10 cellular contexts compared by ENCODE assay signal in genomic region chr13:48448963-48449614, GRCh38. TPM values are rescaled to one million over a fixed set of nuclear protein-coding genes. Genes with fewer than 3 reads are reported as not detected.
A peak's percentile ranks its signal among the peaks of the same experiment; 100 is the strongest.
DNase-seq lines count a peak whose midpoint lies in the region; ATAC-seq, FAIRE-seq and TF ChIP-seq lines count a peak whose summit lies in the region.
"Had no signal": no experiment of that assay in that cellular context is flagged by ENCODE, and none has a peak within 500 bp of the region (broad histone marks: within the 10 kb centered on the region; RNA-seq: fewer than 3 reads in every experiment).

No MANE protein-coding gene starts in this region.

- H3K4me1 Mint-ChIP-seq in activated T-helper 2 cell treated with anti-CD3 and anti-CD28 coated beads, Interferon-gamma antibody, Interleukin-2, Interleukin-4, amounts not matched to agents 10 μg/mL and 5 μg/mL and 100 μg/mL, durations not matched to agents 14 hours and 24 hours and 36 hours (ENCODE audit: low read depth) = peaks cover 34% of the 10 kb centered on the region
- peaks cover 24 to 26% of the 10 kb centered on the region in 2 donors for H3K4me1 Mint-ChIP-seq in immature natural killer cell

- BruUV-seq in A673 (replicated peaks; lab: Mats Ljungman, UMichigan) = no TSS peak

- DNase-seq in A673 (ENCODE audit: low spot score) (peak; percentile 39), GM12891 (ENCODE audit: insufficient read length, low spot score) (no peak), immature natural killer cell (no peak), DMS153 treated with DMSO at 0.1 percent for 48 hours (lab: John Stamatoyannopoulos, UW; ENCODE audit: unreplicated experiment) (no peak)
- no peak for DNase-seq in activated T-helper 2 cell treated with anti-CD3 and anti-CD28 coated beads, Interferon-gamma antibody, Interleukin-2, Interleukin-4, amounts not matched to agents 10 μg/mL and 5 μg/mL and 100 μg/mL, durations not matched to agents 14 hours and 24 hours and 36 hours (ENCODE audit: low spot score)
- DNase-seq: endodermal cell had no signal

- ATAC-seq in HG02678 (IDR thresholded peaks at IDR 0.05; ENCODE audit: unreplicated experiment) (no peak), HG02840 (IDR thresholded peaks at IDR 0.05; ENCODE audit: low FRiP score, unreplicated experiment) (no peak), HG03175 (IDR thresholded peaks at IDR 0.05; ENCODE audit: unreplicated experiment) (no peak)

- CTCF ChIA-PET in A673 (lab: Charles Lee) = no interaction called here

- peaks cover 5% of the 10 kb centered on the region for H3K9me3 ChIP-seq in A673 (ENCODE audit: low read depth, low read length, poor library complexity, severe bottlenecking)

- no peaks in the 10 kb centered on the region for H3K27me3 ChIP-seq in A673 (replicated peaks; ENCODE audit: insufficient read depth, low read depth, low read length, poor library complexity)

- H3K27ac Mint-ChIP-seq in activated T-helper 2 cell treated with anti-CD3 and anti-CD28 coated beads, Interferon-gamma antibody, Interleukin-2, Interleukin-4, amounts not matched to agents 10 μg/mL and 5 μg/mL and 100 μg/mL, durations not matched to agents 14 hours and 24 hours and 36 hours = no peak overlapping the region
- peak overlapping the region; percentile 23 to 61 (median 26) for H3K27ac Mint-ChIP-seq in immature natural killer cell
- H3K27ac Mint-ChIP-seq: endodermal cell; stimulated activated effector memory CD8-positive, alpha-beta T cell treated with anti-CD3 and anti-CD28 coated beads, Interleukin-12 subunit alpha, Interleukin-12 subunit beta, amount 100 ng/mL, for 72 hours had no signal

- H3K9me3 Mint-ChIP-seq in activated T-helper 2 cell treated with anti-CD3 and anti-CD28 coated beads, Interferon-gamma antibody, Interleukin-2, Interleukin-4, amounts not matched to agents 10 μg/mL and 5 μg/mL and 100 μg/mL, durations not matched to agents 14 hours and 24 hours and 36 hours = peaks cover 36% of the 10 kb centered on the region
- H3K9me3 Mint-ChIP-seq in immature natural killer cell = peaks cover 3 to 18% (median 15%) of the 10 kb centered on the region in 6 donors

- H3K36me3 Mint-ChIP-seq in activated T-helper 2 cell treated with anti-CD3 and anti-CD28 coated beads, Interferon-gamma antibody, Interleukin-2, Interleukin-4, amounts not matched to agents 10 μg/mL and 5 μg/mL and 100 μg/mL, durations not matched to agents 14 hours and 24 hours and 36 hours (ENCODE audit: low read depth) = peaks cover 54% of the 10 kb centered on the region
- peaks cover 19 to 33% (median 31%) of the 10 kb centered on the region in 3 donors for H3K36me3 Mint-ChIP-seq in immature natural killer cell

- no peak overlapping the region for H3K4me3 ChIP-seq in A673 (ENCODE audit: low read depth, low read length, poor library complexity, severe bottlenecking)

- intact Hi-C loops in A673 (cut with micrococcal nuclease; ENCODE audit: unreplicated experiment) = no loop called here
- intact Hi-C loops in activated T-helper 2 cell treated with anti-CD3 and anti-CD28 coated beads, Interferon-gamma antibody, Interleukin-2, Interleukin-4, amounts not matched to agents 10 μg/mL and 5 μg/mL and 100 μg/mL, durations not matched to agents 14 hours and 24 hours and 36 hours (cut with micrococcal nuclease) = loop anchor here (2.0 to 5.0 kb wide), 2 partner anchors 46 to 48 kb away; no protein-coding TSS in a partner anchor

- no peak for TF ChIP-seq POLR2A in GM12891 (IDR thresholded peaks at IDR 0.05; ENCODE audit: low read depth, low read length)

- POLR2A ChIA-PET in A673 (lab: Charles Lee; ENCODE audit: low non-redundant PET) = interaction anchor here (0.7 kb wide), 1 partner anchor 347 kb away, joined by 3 read pairs; no protein-coding TSS in a partner anchor

- no peaks in the 10 kb centered on the region for H3K36me3 ChIP-seq in A673 (ENCODE audit: insufficient read depth, low read length, poor library complexity, severe bottlenecking)

- no peak overlapping the region for H3K27ac ChIP-seq in A673 (ENCODE audit: low read depth, low read length, poor library complexity, severe bottlenecking)

- peak overlapping the region; percentile 20 for H3K4me3 Mint-ChIP-seq in activated T-helper 2 cell treated with anti-CD3 and anti-CD28 coated beads, Interferon-gamma antibody, Interleukin-2, Interleukin-4, amounts not matched to agents 10 μg/mL and 5 μg/mL and 100 μg/mL, durations not matched to agents 14 hours and 24 hours and 36 hours (ENCODE audit: low read depth)
- peak overlapping the region; percentile 71 to 84 (median 78) for H3K4me3 Mint-ChIP-seq in immature natural killer cell
- H3K4me3 Mint-ChIP-seq: endodermal cell; stimulated activated effector memory CD8-positive, alpha-beta T cell treated with anti-CD3 and anti-CD28 coated beads, Interleukin-12 subunit alpha, Interleukin-12 subunit beta, amount 100 ng/mL, for 72 hours had no signal

- H3K27me3 Mint-ChIP-seq in activated T-helper 2 cell treated with anti-CD3 and anti-CD28 coated beads, Interferon-gamma antibody, Interleukin-2, Interleukin-4, amounts not matched to agents 10 μg/mL and 5 μg/mL and 100 μg/mL, durations not matched to agents 14 hours and 24 hours and 36 hours (ENCODE audit: low read depth) = no peaks in the 10 kb centered on the region
- peaks cover 0 to 6% (median 2%) of the 10 kb centered on the region in 3 donors for H3K27me3 Mint-ChIP-seq in immature natural killer cell (ENCODE audit: low read depth in 3 of 3)

- no peaks in the 10 kb centered on the region for H3K4me1 ChIP-seq in A673 (ENCODE audit: insufficient read depth, low read length, poor library complexity, severe bottlenecking)

- FAIRE-seq in GM12891 (lab: Jason Lieb, UNC) = peak; percentile 50

- no peak for TF ChIP-seq CTCF in A673 (conservative IDR thresholded peaks at IDR 0.05; ENCODE audit: low read depth, low read length)

TF ChIP-seq in GM12891, 5 proteins besides CTCF, POLR2A, EP300 and RAD21:
- TF ChIP-seq POLR2AphosphoS5 (IDR thresholded peaks at IDR 0.05; ENCODE audit: low read depth, low read length) (no peak), POU2F2 (IDR thresholded peaks at IDR 0.05; ENCODE audit: low read depth, low read length) (no peak), SPI1 (IDR thresholded peaks at IDR 0.05; ENCODE audit: low read depth, low read length) (no peak), TAF1 (IDR thresholded peaks at IDR 0.05; ENCODE audit: low read depth, low read length) (no peak), PAX5 (IDR thresholded peaks at IDR 0.05; ENCODE audit: insufficient read depth, low read length, severe bottlenecking) (no peak)

RNA-seq across cellular contexts. Expression of gene LPAR6, which starts 36.2 kb away (rescaled TPM):
- total RNA-seq in A673 (2021) = 4.0 and 6.7 TPM in 2 replicates
- 0.89 TPM for polyA plus RNA-seq in GM12891 (2012; ENCODE audit: low read depth, missing spikeins)
- total RNA-seq in activated T-helper 2 cell treated with anti-CD3 and anti-CD28 coated beads, Interferon-gamma antibody, Interleukin-2, Interleukin-4, amounts not matched to agents 10 μg/mL and 5 μg/mL and 100 μg/mL, durations not matched to agents 14 hours and 24 hours and 36 hours = 4.5 and 5.8 TPM in 2 replicates
- 10 to 100 TPM in 2 of 3 donors, 1 to 10 TPM in 1; 9.4 to 19.3 (median 14.6) TPM for polyA plus RNA-seq in immature natural killer cell
